ENCODE assay signal across 8 cellular contexts in the genomic region with DNA sequence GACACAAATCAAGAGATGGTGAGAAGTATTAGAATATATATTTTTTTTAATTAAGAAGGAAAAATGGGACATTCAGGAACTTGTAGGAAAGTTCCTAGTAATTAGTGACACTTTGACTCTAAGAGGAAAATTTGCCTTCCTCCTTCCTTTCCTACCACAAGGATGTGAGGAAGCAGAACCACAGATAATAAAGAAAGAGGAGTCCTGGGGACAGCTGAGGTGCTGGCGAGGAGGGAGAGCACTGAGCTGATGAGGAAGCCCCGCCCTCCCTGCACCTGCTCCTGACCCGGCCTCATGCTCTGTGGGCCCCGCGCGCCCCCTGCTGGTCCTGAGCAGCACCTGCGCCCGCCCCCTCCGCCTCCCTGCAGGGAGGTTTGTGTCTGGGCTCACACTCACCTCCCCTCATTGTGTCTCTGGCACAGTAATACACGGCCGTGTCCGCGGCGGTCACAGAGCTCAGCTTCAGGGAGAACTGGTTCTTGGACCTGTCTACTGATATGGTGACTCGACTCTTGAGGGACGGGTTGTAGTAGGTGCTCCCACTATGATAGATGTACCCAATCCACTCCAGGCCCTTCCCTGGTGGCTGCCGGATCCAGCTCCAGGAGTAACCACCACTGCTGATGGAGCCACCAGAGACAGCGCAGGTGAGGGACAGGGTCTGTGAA.
DNase-seq lines count a peak whose midpoint lies in the region; FAIRE-seq and TF ChIP-seq lines count a peak whose summit lies in the region.
"Not testable (repeated sequence)": the region's sequence is repeated elsewhere in the genome, so short reads cannot be mapped to it uniquely, and the experiment has no call there.

No MANE protein-coding gene starts in this region.

- not testable (repeated sequence) for H3K4me3 ChIP-seq in LNCaP clone FGC (ENCODE audit: low read depth, low read length); testis

- peak; percentile 46 for FAIRE-seq in TTC549 (lab: Jason Lieb, UNC)

- not testable (repeated sequence) for H3K9me3 ChIP-seq in testis

- H3K27me3 ChIP-seq in testis, result not testable (repeated sequence)

- 32 to 48% methylated on average over 12 to 18 of the region's 18 CpGs for WGBS in testis, 2 donors

- not testable (repeated sequence) for H3K4me1 ChIP-seq in testis

- TF ChIP-seq CTCF in LNCaP clone FGC (IDR thresholded peaks at IDR 0.05; ENCODE audit: control insufficient read depth, extremely low read depth, insufficient read depth) (peak; percentile 43), testis (IDR thresholded peaks at IDR 0.05) (peak in 2 of 3 experiments; percentile 33 to 52)

- not testable (repeated sequence) for H3K27ac ChIP-seq in testis

- intact Hi-C loops in testis (cut with DNase I; ENCODE audit: low total_unique reads), result not testable (repeated sequence)

- TF ChIP-seq POLR2A in testis (IDR thresholded peaks at IDR 0.05), result not testable (repeated sequence)

- DNase-seq in Daoy (ENCODE audit: low read depth), result peak; percentile 70
- not testable (repeated sequence) for DNase-seq in LNCaP clone FGC (ENCODE audit: low read depth)
- peak; percentile 58 for DNase-seq in activated T-cell treated with anti-CD3 and anti-CD28 coated beads for 4 hours
- peak; percentile 58 for DNase-seq in central memory CD4-positive, alpha-beta T cell
- peak; percentile 91 for DNase-seq in mesenteric fat pad (ENCODE audit: low spot score)
- peak; percentile 44 to 96 for DNase-seq in stimulated activated CD4-positive, alpha-beta T cell treated with anti-CD3 and anti-CD28 coated beads, Interleukin-2, amount 100 ng/mL, for 48 hours
- DNase-seq in testis, result peak; percentile 67

- not testable (repeated sequence) for H3K36me3 ChIP-seq in testis (ENCODE audit: low read depth, missing control alignments)
